ENCODE assay signal across 10 cellular contexts in the genomic region with DNA sequence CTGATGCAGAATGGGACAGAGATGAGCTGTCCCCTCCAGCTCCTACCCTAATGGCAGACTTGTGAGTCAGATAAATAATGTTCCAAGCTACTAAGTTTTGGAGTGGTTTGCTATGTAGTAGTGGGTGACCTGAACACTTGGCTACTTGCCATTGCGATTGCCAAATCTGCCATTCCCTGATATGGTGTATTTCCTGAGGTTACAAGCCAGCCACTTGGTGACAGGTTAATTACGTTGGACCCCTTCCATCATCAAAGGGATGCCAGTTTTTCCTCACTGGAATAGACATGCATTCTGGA. TPM values are rescaled to one million over a fixed set of nuclear protein-coding genes. Genes with fewer than 3 reads are reported as not detected.
DNase-seq lines count a peak whose midpoint lies in the region; ATAC-seq and TF ChIP-seq lines count a peak whose summit lies in the region.
"Had no signal": no experiment of that assay in that cellular context is flagged by ENCODE, and none has a peak within 500 bp of the region (broad histone marks: within the 10 kb centered on the region; RNA-seq: fewer than 3 reads in every experiment).

No MANE protein-coding gene starts in this region.

- H3K4me3 ChIP-seq in AG04449 (ENCODE audit: low read depth, low read length) (no peak overlapping the region), brain microvascular endothelial cell (ENCODE audit: low read depth, low read length) (no peak overlapping the region), left lung (no peak overlapping the region)

- H3K27me3 ChIP-seq in brain microvascular endothelial cell (replicated peaks) (no peaks in the 10 kb centered on the region), left lung (no peaks in the 10 kb centered on the region)

- H3K27ac ChIP-seq in brain microvascular endothelial cell (peak overlapping the region; percentile 68), left lung (peak overlapping the region in 1 of 2 donors; percentile 30)

- POLR2A ChIA-PET in AG04449 (lab: Yijun Ruan, JAX), result interaction anchor here (1.4 kb wide), 1 partner anchor 10 kb away, joined by 4 read pairs; no protein-coding TSS in a partner anchor

- peaks cover 8 to 52% of the 10 kb centered on the region in 2 donors for H3K4me1 ChIP-seq in left lung
- H3K4me1 ChIP-seq: Caco-2 had no signal

- DNase-seq in AG04449 (ENCODE audit: low read depth, low spot score) (peak; percentile 54), HT1080 (ENCODE audit: low read depth) (peak; percentile 37), brain microvascular endothelial cell (peak; percentile 77), left lung (no peak), cerebellum (ENCODE audit: low spot score) (no peak), NCI-H146 (lab: John Stamatoyannopoulos, UW) (no peak), nucleus accumbens (lab: John Stamatoyannopoulos, UW) (no peak)
- no peak for DNase-seq in activated CD8-positive, alpha-beta memory T cell treated with anti-CD3 and anti-CD28 coated beads for 24 hours
- DNase-seq: Caco-2 had no signal

- intact Hi-C loops in left lung (cut with DNase I), result no loop called here

- in situ Hi-C loops in brain microvascular endothelial cell (cut with HindIII; ENCODE audit: low pct_ligation_motif_present, low sequenced_read_pairs), result no loop called here

- peaks cover 63% of the 10 kb centered on the region for H3K36me3 ChIP-seq in brain microvascular endothelial cell (replicated peaks)
- H3K36me3 ChIP-seq in left lung, result peaks cover 0 to 96% of the 10 kb centered on the region in 2 donors

- CTCF ChIA-PET in AG04449 (lab: Yijun Ruan, JAX), result interaction anchor here (1.7 to 5.4 kb wide), 3 partner anchors 9 to 279 kb away, joined by 7 to 67 read pairs (median 7); no protein-coding TSS in a partner anchor

- H3K9me3 ChIP-seq in left lung, result no peaks in the 10 kb centered on the region
- H3K9me3 ChIP-seq: Caco-2 had no signal

- TF ChIP-seq CTCF in AG04449 (IDR thresholded peaks at IDR 0.05; ENCODE audit: insufficient read depth, low read length, missing control alignments), result no peak
- TF ChIP-seq CTCF in brain microvascular endothelial cell (IDR thresholded peaks at IDR 0.05; ENCODE audit: low read depth, low read length, missing control alignments), result no peak
- TF ChIP-seq CTCF in left lung (IDR thresholded peaks at IDR 0.05), result no peak

- peak; percentile 50 for ATAC-seq in left lung
- ATAC-seq: esophagus mucosa had no signal

RNA-seq across cellular contexts. Expression of a gene that starts 33.6 kb away (rescaled TPM):
- 179 and 351 TPM in 2 replicates for total RNA-seq in HT1080 (2014; rRNA removed; shearing (Covaris generic))
- 394 and 487 TPM in 2 replicates for polyA plus RNA-seq in HT1080 (2015; cell fraction: cytosol; rRNA removed)
- 223 and 253 TPM in 2 replicates for polyA plus RNA-seq in HT1080 (2015; cell fraction: nucleus; rRNA removed)
- total RNA-seq in left lung, result 100 to 1,000 TPM; 262 to 269 TPM
- total RNA-seq in cerebellum, result 339 TPM

RNA-seq across cellular contexts. Expression of a gene that starts 38.6 kb away (rescaled TPM):
- 10.6 and 16.2 TPM in 2 replicates for total RNA-seq in HT1080 (2014; rRNA removed; shearing (Covaris generic))
- polyA plus RNA-seq in HT1080 (2015; cell fraction: cytosol; rRNA removed), result 25.6 and 32.8 TPM in 2 replicates
- polyA plus RNA-seq in HT1080 (2015; cell fraction: nucleus; rRNA removed), result 24.0 and 41.7 TPM in 2 replicates
- total RNA-seq in left lung (1,000 to 10,000 TPM; 1,132 to 1,298 TPM), cerebellum (8.6 TPM)

Comparison
In these comparisons a context has a peak if more than half of its experiments do, and no peak if none do; other contexts are left out.
1. DNase-seq: peak in AG04449 (single experiment), HT1080 (single experiment) and brain microvascular endothelial cell (single experiment); none in left lung (0 of 2), cerebellum (single experiment), NCI-H146 (single experiment), nucleus accumbens (0 of 56) and activated CD8-positive, alpha-beta memory T cell treated with anti-CD3 and anti-CD28 coated beads for 24 hours (single experiment).
2. RNA of a gene that starts 38.6 kb away (total RNA-seq): 1,132 to 1,298 TPM in left lung; 10.6 to 16.2 TPM in HT1080 and 8.6 TPM in cerebellum (single experiment); every median in the first group is over 10 times any median in the second.